ENCODE assay signal across 9 cellular contexts in the genomic region with DNA sequence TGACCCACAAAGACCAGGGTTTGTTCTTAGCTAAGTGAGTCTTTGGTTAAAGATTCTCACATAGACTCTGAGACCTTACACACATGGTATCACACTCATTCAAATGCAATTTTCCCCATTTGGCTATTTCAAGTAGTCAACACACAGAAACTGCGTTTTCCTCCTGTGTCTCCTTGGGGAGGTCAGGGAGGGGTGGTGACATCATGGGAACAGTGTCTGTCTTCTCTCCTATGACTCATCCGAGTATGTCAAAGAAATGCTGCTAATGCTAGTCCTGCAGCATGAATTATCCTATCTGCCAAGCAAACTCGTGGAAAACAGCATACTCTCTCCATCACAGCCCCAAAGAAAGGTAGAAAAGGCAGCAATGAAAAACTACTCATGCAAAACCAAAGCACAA.
DNase-seq lines count a peak whose midpoint lies in the region; TF ChIP-seq lines count a peak whose summit lies in the region.
"Had no signal": no experiment of that assay in that cellular context is flagged by ENCODE, and none has a peak within 500 bp of the region (broad histone marks: within the 10 kb centered on the region; RNA-seq: fewer than 3 reads in every experiment).

No MANE protein-coding gene starts in this region.

- no peaks in the 10 kb centered on the region for H3K9me3 ChIP-seq in mesodermal cell (ENCODE audit: control insufficient read depth, low read length)

- H3K4me1 ChIP-seq in mesodermal cell (ENCODE audit: control insufficient read depth, insufficient read depth, low read length, poor library complexity, severe bottlenecking), result peaks cover 14% of the 10 kb centered on the region

- peak overlapping the region; percentile 71 for H3K27ac ChIP-seq in mesodermal cell (ENCODE audit: low read depth, low read length, severe bottlenecking)

- H3K4me3 ChIP-seq in epithelial cell of esophagus (ENCODE audit: low read length) (no peak overlapping the region), mesodermal cell (ENCODE audit: extremely low read depth, insufficient read depth, low read length, poor library complexity, severe bottlenecking) (no peak overlapping the region)

- TF ChIP-seq CTCF in epithelial cell of esophagus (IDR thresholded peaks at IDR 0.05; ENCODE audit: insufficient read depth, low read depth, low read length, missing control alignments), result no peak

- WGBS in mesodermal cell (ENCODE audit: insufficient coverage in 2 of 2), 2 experiments, result 22 to 40% methylated on average over 1 of the region's 3 CpGs

- DNase-seq in AG08395 (ENCODE audit: low spot score) (peak; percentile 85), LHCN-M2 (ENCODE audit: low read depth) (peak; percentile 89), epithelial cell of esophagus (ENCODE audit: low read depth) (peak; percentile 81), NCI-H446 (lab: John Stamatoyannopoulos, UW) (no peak), NOMO-1 treated with dmso at 0.1 percent for 144 hours (lab: John Stamatoyannopoulos, UW; ENCODE audit: unreplicated experiment) (no peak), SHP77 treated with DMSO at 0.1 percent for 48 hours (lab: John Stamatoyannopoulos, UW) (no peak), NK-92 (lab: John Stamatoyannopoulos, UW; ENCODE audit: unreplicated experiment) (no peak)
- DNase-seq: activated T-cell treated with anti-CD3 and anti-CD28 coated beads, Interleukin-2, amount 50 U/mL, for 72 hours had no signal

- H3K36me3 ChIP-seq in mesodermal cell (ENCODE audit: control insufficient read depth, insufficient read depth, low read length), result no peaks in the 10 kb centered on the region

Comparison
In these comparisons a context has a peak if more than half of its experiments do, and no peak if none do; other contexts are left out.
1. DNase-seq: peak in AG08395 (single experiment), LHCN-M2 (single experiment) and epithelial cell of esophagus (single experiment); none in NCI-H446 (0 of 2), NOMO-1 treated with dmso at 0.1 percent for 144 hours (single experiment), SHP77 treated with DMSO at 0.1 percent for 48 hours (single experiment) and NK-92 (single experiment).